ENCODE assay signal across 26 cellular contexts in genomic region chr21:17668479-17668878, GRCh38.
"Had no signal": no experiment of that assay in that cellular context is flagged by ENCODE, and none has a peak within 500 bp of the region (broad histone marks: within the 10 kb centered on the region; RNA-seq: fewer than 3 reads in every experiment).

No MANE protein-coding gene starts in this region.

- DNase-seq: activated CD4-positive, alpha-beta memory T cell treated with anti-CD3 and anti-CD28 coated beads for 36 hours; activated CD4-positive, alpha-beta T cell treated with anti-CD3 and anti-CD28 coated beads for 36 hours; activated CD4-positive, alpha-beta T cell treated with anti-CD3 and anti-CD28 coated beads, Interleukin-2, amount 10 ng/mL, durations not matched to agents 24 days and 14 days; activated CD4-positive, CD25-positive, alpha-beta regulatory T cell; activated CD4-positive, CD25-positive, alpha-beta regulatory T cell treated with anti-CD3 and anti-CD28 coated beads, Interleukin-2, amount 50 U/mL, for 72 hours; activated CD8-positive, alpha-beta memory T cell treated with anti-CD3 and anti-CD28 coated beads, Interleukin-2, amount 50 U/mL, for 48 hours; activated gamma-delta T cell; activated naive CD4-positive, alpha-beta T cell treated with anti-CD3 and anti-CD28 coated beads, Interleukin-2, amount 50 U/mL, for 16 hours; activated naive CD4-positive, alpha-beta T cell treated with Interleukin-2 at 50 U/mL for 16 hours; activated T-cell treated with anti-CD3 and anti-CD28 coated beads for 4 hours; activated T-cell treated with anti-CD3 and anti-CD28 coated beads, Interleukin-2, amount 50 U/mL, for 24 hours; activated T-cell treated with anti-CD3 and anti-CD28 coated beads, Interleukin-2, amount 50 U/mL, for 72 hours; amniotic stem cell; anterior cingulate cortex; brain microvascular endothelial cell; dorsolateral prefrontal cortex; effector memory CD4-positive, alpha-beta T cell; endodermal cell; foreskin fibroblast; head of caudate nucleus; T-helper 2 cell had no signal

- H3K27me3 ChIP-seq: brain microvascular endothelial cell, dorsolateral prefrontal cortex had no signal

- H3K27ac ChIP-seq: brain microvascular endothelial cell, coronary artery, dorsolateral prefrontal cortex had no signal

- H3K36me3 ChIP-seq: brain microvascular endothelial cell had no signal

- FAIRE-seq: astrocyte, bronchial epithelial cell, frontal cortex had no signal

- H3K4me3 ChIP-seq: coronary artery, dorsolateral prefrontal cortex had no signal

- ATAC-seq: activated CD4-positive, alpha-beta T cell treated with anti-CD3 and anti-CD28 coated beads for 36 hours; activated T-cell treated with anti-CD3 and anti-CD28 coated beads, Interleukin-2, amount 50 U/mL, for 72 hours; esophagus mucosa had no signal
